ENCODE assay signal across 21 cellular contexts in genomic region chr15:68025860-68026424, GRCh38. TPM values are rescaled to one million over a fixed set of nuclear protein-coding genes. Genes with fewer than 3 reads are reported as not detected.
A peak's percentile ranks its signal among the peaks of the same experiment; 100 is the strongest.
DNase-seq lines count a peak whose midpoint lies in the region; ATAC-seq, FAIRE-seq and TF ChIP-seq lines count a peak whose summit lies in the region.
"Had no signal": no experiment of that assay in that cellular context is flagged by ENCODE, and none has a peak within 500 bp of the region (broad histone marks: within the 10 kb centered on the region; RNA-seq: fewer than 3 reads in every experiment).

No MANE protein-coding gene starts in this region.

- H4K20me1 ChIP-seq in astrocyte (ENCODE audit: insufficient read depth, low read length): no peaks in the 10 kb centered on the region

- H3K4me3 ChIP-seq in astrocyte (ENCODE audit: insufficient read depth, low read depth, low read length) (no peak overlapping the region), stomach (no peak overlapping the region)

- FAIRE-seq in astrocyte (lab: Jason Lieb, UNC): no peak

- no peak overlapping the region for H3K9ac ChIP-seq in astrocyte (ENCODE audit: low read length)

- WGBS in stomach, 5 donors: 28 to 57% (median 41%) methylated on average over 5 of the region's 5 CpGs

- H3K4me1 ChIP-seq in astrocyte (ENCODE audit: insufficient read depth, low read length) (no peaks in the 10 kb centered on the region), stomach (peaks cover 0 to 31% (median 21%) of the 10 kb centered on the region in 4 donors)

- TF ChIP-seq EP300 in stomach (IDR thresholded peaks at IDR 0.05): no peak

- no peaks in the 10 kb centered on the region for H3K79me2 ChIP-seq in astrocyte (ENCODE audit: insufficient read depth, low read length)

- intact Hi-C loops in stomach (cut with DNase I; ENCODE audit: low total_unique reads): no loop called here

- no peak for TF ChIP-seq POLR2A in stomach (IDR thresholded peaks at IDR 0.05)

- H3K27me3 Mint-ChIP-seq in astrocyte (ENCODE audit: low read depth, unreplicated experiment): peaks cover 8% of the 10 kb centered on the region
- H3K27me3 Mint-ChIP-seq: activated naive CD8-positive, alpha-beta T cell treated with anti-CD3 and anti-CD28 coated beads for 36 hours had no signal

- no peak overlapping the region for H2AFZ ChIP-seq in astrocyte (ENCODE audit: low read depth, low read length)

- H3K27ac Mint-ChIP-seq in astrocyte (ENCODE audit: unreplicated experiment): no peak overlapping the region
- no peak overlapping the region for H3K27ac Mint-ChIP-seq in stimulated activated effector memory CD8-positive, alpha-beta T cell treated with anti-CD3 and anti-CD28 coated beads, Interleukin-12 subunit alpha, Interleukin-12 subunit beta, amount 100 ng/mL, for 72 hours
- H3K27ac Mint-ChIP-seq: activated CD4-positive, alpha-beta T cell treated with anti-CD3 and anti-CD28 coated beads, Interleukin-2, amount 10 ng/mL, durations not matched to agents 7 days and 5 days; activated naive CD8-positive, alpha-beta T cell treated with anti-CD3 and anti-CD28 coated beads for 36 hours; activated T-helper 2 cell treated with anti-CD3 and anti-CD28 coated beads, Interferon-gamma antibody, Interleukin-2, Interleukin-4, amounts not matched to agents 10 μg/mL and 5 μg/mL and 100 μg/mL, durations not matched to agents 14 hours and 24 hours and 36 hours; CD4-positive, CD25-positive, alpha-beta regulatory T cell; nephron; T-cell had no signal

- no peak overlapping the region for H3K4me3 Mint-ChIP-seq in astrocyte (ENCODE audit: unreplicated experiment)
- H3K4me3 Mint-ChIP-seq in stimulated activated effector memory CD8-positive, alpha-beta T cell treated with anti-CD3 and anti-CD28 coated beads, Interleukin-12 subunit alpha, Interleukin-12 subunit beta, amount 100 ng/mL, for 72 hours: no peak overlapping the region
- H3K4me3 Mint-ChIP-seq: activated CD4-positive, alpha-beta T cell treated with anti-CD3 and anti-CD28 coated beads, Interleukin-2, amount 10 ng/mL, durations not matched to agents 7 days and 5 days; activated naive CD8-positive, alpha-beta T cell treated with anti-CD3 and anti-CD28 coated beads for 36 hours; CD4-positive, CD25-positive, alpha-beta regulatory T cell; nephron; T-cell had no signal

- peaks cover 2% of the 10 kb centered on the region for H3K36me3 Mint-ChIP-seq in astrocyte (ENCODE audit: low read depth, unreplicated experiment)
- no peaks in the 10 kb centered on the region for H3K36me3 Mint-ChIP-seq in stimulated activated effector memory CD8-positive, alpha-beta T cell treated with anti-CD3 and anti-CD28 coated beads, Interleukin-12 subunit alpha, Interleukin-12 subunit beta, amount 100 ng/mL, for 72 hours
- H3K36me3 Mint-ChIP-seq: activated naive CD8-positive, alpha-beta T cell treated with anti-CD3 and anti-CD28 coated beads for 36 hours; CD4-positive, CD25-positive, alpha-beta regulatory T cell; T-cell had no signal

- no peak overlapping the region for H3K4me2 ChIP-seq in astrocyte (ENCODE audit: low read length)

- peak; percentile 50 for DNase-seq in EH (ENCODE audit: low read depth)
- peak; percentile 65 for DNase-seq in astrocyte (ENCODE audit: low read depth)
- no peak for DNase-seq in left lobe of liver (ENCODE audit: low spot score)
- peak; percentile 32 for DNase-seq in stomach
- no peak for DNase-seq in stimulated activated effector memory CD8-positive, alpha-beta T cell treated with anti-CD3 and anti-CD28 coated beads, Interleukin-12 subunit alpha, Interleukin-12 subunit beta, amount 100 ng/mL, for 72 hours (ENCODE audit: low spot score in 2 of 2)
- DNase-seq in GF-D8 (lab: John Stamatoyannopoulos, UW): no peak
- DNase-seq: activated CD4-positive, alpha-beta T cell treated with anti-CD3 and anti-CD28 coated beads, Interleukin-2, amount 10 ng/mL, durations not matched to agents 7 days and 5 days; activated CD8-positive, alpha-beta memory T cell treated with anti-CD3 and anti-CD28 coated beads, Interleukin-2, amount 50 U/mL, for 4 hours; activated naive CD8-positive, alpha-beta T cell treated with anti-CD3 and anti-CD28 coated beads for 36 hours; CD4-positive, CD25-positive, alpha-beta regulatory T cell; DMS 273 treated with DMSO at 0.1 percent for 48 hours; GDM1; Karpas-422; midbrain; NCI-H1092; NCI-H2029; NCI-H446 treated with DMSO at 0.1 percent for 48 hours; T-cell had no signal

- H3K36me3 ChIP-seq in astrocyte (ENCODE audit: insufficient read depth, low read length) (no peaks in the 10 kb centered on the region), stomach (no peaks in the 10 kb centered on the region)

- H3K9me3 Mint-ChIP-seq in astrocyte (ENCODE audit: unreplicated experiment): peaks cover 7% of the 10 kb centered on the region
- H3K9me3 Mint-ChIP-seq in stimulated activated effector memory CD8-positive, alpha-beta T cell treated with anti-CD3 and anti-CD28 coated beads, Interleukin-12 subunit alpha, Interleukin-12 subunit beta, amount 100 ng/mL, for 72 hours: no peaks in the 10 kb centered on the region
- H3K9me3 Mint-ChIP-seq: activated CD4-positive, alpha-beta T cell treated with anti-CD3 and anti-CD28 coated beads, Interleukin-2, amount 10 ng/mL, durations not matched to agents 7 days and 5 days; activated naive CD8-positive, alpha-beta T cell treated with anti-CD3 and anti-CD28 coated beads for 36 hours; activated T-helper 2 cell treated with anti-CD3 and anti-CD28 coated beads, Interferon-gamma antibody, Interleukin-2, Interleukin-4, amounts not matched to agents 10 μg/mL and 5 μg/mL and 100 μg/mL, durations not matched to agents 14 hours and 24 hours and 36 hours; T-cell had no signal

- H3K27me3 ChIP-seq in astrocyte (ENCODE audit: insufficient read depth, low read length): peaks cover 2% of the 10 kb centered on the region
- H3K27me3 ChIP-seq in stomach: no peaks in the 10 kb centered on the region

- H3K4me1 Mint-ChIP-seq in astrocyte (ENCODE audit: low read depth, unreplicated experiment): no peaks in the 10 kb centered on the region
- no peaks in the 10 kb centered on the region for H3K4me1 Mint-ChIP-seq in stimulated activated effector memory CD8-positive, alpha-beta T cell treated with anti-CD3 and anti-CD28 coated beads, Interleukin-12 subunit alpha, Interleukin-12 subunit beta, amount 100 ng/mL, for 72 hours
- H3K4me1 Mint-ChIP-seq: activated CD4-positive, alpha-beta T cell treated with anti-CD3 and anti-CD28 coated beads, Interleukin-2, amount 10 ng/mL, durations not matched to agents 7 days and 5 days; activated naive CD8-positive, alpha-beta T cell treated with anti-CD3 and anti-CD28 coated beads for 36 hours; CD4-positive, CD25-positive, alpha-beta regulatory T cell; nephron; T-cell had no signal

- TF ChIP-seq CTCF in astrocyte (IDR thresholded peaks at IDR 0.05; ENCODE audit: insufficient read depth, low read depth, low read length): no peak
- no peak for TF ChIP-seq CTCF in stomach (IDR thresholded peaks at IDR 0.05)

- ATAC-seq in left lobe of liver: peak; percentile 20
- no peak for ATAC-seq in stimulated activated effector memory CD8-positive, alpha-beta T cell treated with anti-CD3 and anti-CD28 coated beads, Interleukin-12 subunit alpha, Interleukin-12 subunit beta, amount 100 ng/mL, for 72 hours
- ATAC-seq in GM18861 (IDR thresholded peaks at IDR 0.05; ENCODE audit: unreplicated experiment): no peak
- ATAC-seq: T-cell had no signal

- H3K9me3 ChIP-seq in astrocyte (ENCODE audit: insufficient read depth, low read depth, low read length): no peaks in the 10 kb centered on the region
- no peaks in the 10 kb centered on the region for H3K9me3 ChIP-seq in stomach

- H3K27ac ChIP-seq in astrocyte (ENCODE audit: low read depth, low read length) (no peak overlapping the region), stomach (peak overlapping the region in 1 of 5 donors; percentile 13)

RNA-seq across cellular contexts. Expression of gene PIAS1, which starts 28.2 kb away (rescaled TPM):
- total RNA-seq in astrocyte (30.2 and 32.0 TPM in 2 replicates), left lobe of liver (13.2 TPM), stomach (10 to 100 TPM; 38.7 to 56.6 (median 48.1) TPM)
- polyA plus RNA-seq in stomach: 10 to 100 TPM in 2 of 3 donors, 1 to 10 TPM in 1; 7.9 to 14.5 (median 12.4) TPM

Comparison
In these comparisons a context has a peak if more than half of its experiments do, and no peak if none do; other contexts are left out.
1. DNase-seq: peak in EH (single experiment), astrocyte (single experiment) and stomach (single experiment); none in left lobe of liver (single experiment), stimulated activated effector memory CD8-positive, alpha-beta T cell treated with anti-CD3 and anti-CD28 coated beads, Interleukin-12 subunit alpha, Interleukin-12 subunit beta, amount 100 ng/mL, for 72 hours (0 of 2) and GF-D8 (single experiment).